In the genomic region with DNA sequence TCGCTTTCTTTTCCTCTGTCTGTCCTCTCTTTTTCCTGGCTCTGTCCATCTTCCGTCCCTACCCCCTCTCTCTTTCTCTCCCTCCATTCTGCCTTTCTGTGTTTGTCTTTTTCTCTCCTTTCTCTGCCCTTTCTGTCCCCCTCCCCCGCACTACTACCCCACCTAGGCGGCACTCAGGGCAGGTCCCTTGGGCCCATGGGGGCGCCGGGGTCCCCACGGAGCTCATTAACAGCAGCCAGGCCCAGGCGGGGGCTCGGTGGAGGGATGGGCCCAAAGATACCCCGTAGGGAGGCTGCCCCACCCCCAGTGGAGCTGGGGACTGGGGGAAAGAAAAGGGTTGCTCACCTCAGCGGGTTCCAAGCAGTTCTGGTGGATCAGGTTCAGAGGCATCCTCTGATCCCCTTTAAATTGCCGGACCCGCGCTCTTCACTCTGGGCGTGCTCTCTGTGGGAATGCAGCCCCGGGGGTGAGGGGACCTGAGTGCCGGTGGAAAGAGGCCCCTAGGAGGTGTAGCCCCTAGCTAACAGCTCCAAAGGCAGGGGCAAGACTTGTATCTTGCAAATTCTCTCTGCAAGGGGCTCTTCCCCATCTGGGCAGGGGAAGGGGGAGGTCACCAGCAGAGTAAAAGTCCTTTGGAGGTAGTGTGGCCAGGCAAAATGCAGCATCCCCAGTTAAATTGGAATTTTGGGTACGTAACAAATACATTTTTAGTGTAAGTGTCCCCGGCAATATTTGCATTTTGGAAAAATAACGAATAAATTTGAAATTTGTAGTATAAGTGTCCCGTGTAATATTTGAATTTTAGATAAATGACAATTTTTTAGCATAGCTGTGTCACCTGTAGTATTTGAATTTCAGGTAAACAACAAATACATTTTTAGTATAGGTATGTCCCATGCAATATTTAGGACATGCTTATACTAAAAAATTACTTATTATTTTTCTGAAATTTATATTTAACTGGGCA, we compare ENCODE assay signal across 10 cellular contexts. TPM values are rescaled to one million over a fixed set of nuclear protein-coding genes. Genes with fewer than 3 reads are reported as not detected.
DNase-seq lines count a peak whose midpoint lies in the region; ATAC-seq, FAIRE-seq and TF ChIP-seq lines count a peak whose summit lies in the region.
"Had no signal": no experiment of that assay in that cellular context is flagged by ENCODE, and none has a peak within 500 bp of the region (broad histone marks: within the 10 kb centered on the region; RNA-seq: fewer than 3 reads in every experiment).

No MANE protein-coding gene starts in this region.

- intact Hi-C loops in K562 (cut with micrococcal nuclease): no loop called here

- no peak for TF ChIP-seq RAD21 in K562 (CRISPR knock-in tag; conservative IDR thresholded peaks at IDR 0.05 in 1 of 2, IDR thresholded peaks at IDR 0.05 in 1 of 2)

- H4K20me1 ChIP-seq in GM23248 (ENCODE audit: insufficient read depth) (no peaks in the 10 kb centered on the region), K562 (replicated peaks; ENCODE audit: control insufficient read depth, insufficient read depth, low read length) (peaks cover 8% of the 10 kb centered on the region)

- H3F3A ChIP-seq in GM23248 (ENCODE audit: insufficient read depth): no peaks in the 10 kb centered on the region

- CTCF ChIA-PET in K562 (lab: Yijun Ruan, JAX; ENCODE audit: low intra/inter-chr PET ratio): no interaction called here

- H3K9me3 ChIP-seq in GM23248 (ENCODE audit: low read depth): no peaks in the 10 kb centered on the region
- H3K9me3 ChIP-seq in K562 (replicated peaks; ENCODE audit: control insufficient read depth, insufficient read depth, low read depth, low read length): no peaks in the 10 kb centered on the region

- H3K4me2 ChIP-seq in GM23248 (ENCODE audit: unreplicated experiment) (peak overlapping the region; percentile 76), K562 (ENCODE audit: insufficient read depth, low read length) (no peak overlapping the region)

- H3K4me1 Mint-ChIP-seq in naive B cell: peaks cover 35 to 56% (median 52%) of the 10 kb centered on the region in 3 donors

- peaks cover 84% of the 10 kb centered on the region for H3K27me3 ChIP-seq in GM23248 (replicated peaks; ENCODE audit: insufficient read depth)
- H3K27me3 ChIP-seq in K562 (ENCODE audit: control insufficient read depth in 2 of 2, insufficient read depth in 2 of 2, low read length in 2 of 2): peaks cover 66 to 84% of the 10 kb centered on the region in 2 experiments

- in situ Hi-C loops in GM23248 (cut with MboI): no loop called here
- in situ Hi-C loops in K562 (cut with MboI): no loop called here

- no peak overlapping the region for H2AFZ ChIP-seq in GM23248
- no peak overlapping the region for H2AFZ ChIP-seq in K562 (ENCODE audit: low read depth, low read length)

- H3K9ac ChIP-seq in GM23248 (no peak overlapping the region), K562 (ENCODE audit: insufficient read depth in 1 of 2, low read depth in 2 of 2, low read length in 2 of 2) (no peak overlapping the region)

- ATAC-seq in K562: no peak
- no peak for ATAC-seq in naive B cell (ENCODE audit: low read depth in 2 of 2)
- no peak for ATAC-seq in GM19397 (IDR thresholded peaks at IDR 0.05; ENCODE audit: unreplicated experiment)

- TF ChIP-seq POLR2A in K562 (conservative IDR thresholded peaks at IDR 0.05): no peak

- H3K36me3 ChIP-seq in GM23248 (ENCODE audit: low read depth) (no peaks in the 10 kb centered on the region), K562 (ENCODE audit: control insufficient read depth, insufficient read depth, low read length) (no peaks in the 10 kb centered on the region)

- H3K79me2 ChIP-seq in GM23248 (ENCODE audit: insufficient read depth) (no peaks in the 10 kb centered on the region), K562 (ENCODE audit: control insufficient read depth, insufficient read depth, low read length) (no peaks in the 10 kb centered on the region)

- H3K9me3 Mint-ChIP-seq in naive B cell: peaks cover 3 to 31% (median 18%) of the 10 kb centered on the region in 7 donors

- H3K27ac ChIP-seq in GM23248 (no peak overlapping the region), K562 (ENCODE audit: extremely low read depth, low read depth, low read length) (no peak overlapping the region)

- no peak for TF ChIP-seq EP300 in K562 (IDR thresholded peaks at IDR 0.05; ENCODE audit: low read length)

- H3K27ac Mint-ChIP-seq in naive B cell: peak overlapping the region in 4 of 6 donors; percentile 7 to 98 (median 72)

- H3K4me1 ChIP-seq in GM23248 (ENCODE audit: insufficient read depth): 0 out of 2 replicates have a peak, but pooled peaks cover 5% of the 10 kb centered on the region
- H3K4me1 ChIP-seq in K562 (replicated peaks in 1 of 2; ENCODE audit: control insufficient read depth in 2 of 2, insufficient read depth in 2 of 2, low read length in 2 of 2): peaks cover 0 to 32% of the 10 kb centered on the region in 2 experiments; a peak in 3 of 5 replicates

- H3K4me3 ChIP-seq in AG09309 (ENCODE audit: control insufficient read depth, low read depth, low read length) (peak overlapping the region; percentile 37), GM23248 (peak overlapping the region; percentile 49; the same call in 1 of the 2 replicates), K562 (no peak overlapping the region)

- H3K4me3 Mint-ChIP-seq in naive B cell: peak overlapping the region in 7 of 8 donors; percentile 59 to 87 (median 66)

- TF ChIP-seq CTCF in AG09309 (IDR thresholded peaks at IDR 0.05; ENCODE audit: control insufficient read depth, insufficient read depth, low read depth, low read length, missing control alignments) (no peak), K562 (IDR thresholded peaks at IDR 0.05 in 2 of 3, conservative IDR thresholded peaks at IDR 0.05 in 1 of 3; ENCODE audit: insufficient read depth in 2 of 3, low read depth in 1 of 3, low read length in 3 of 3) (no peak)

- peaks cover 2% of the 10 kb centered on the region for H3K9me1 ChIP-seq in K562 (ENCODE audit: control insufficient read depth, insufficient read depth, low read length)

- H3K9me2 ChIP-seq in GM23248 (ENCODE audit: insufficient read depth): no peaks in the 10 kb centered on the region

- no peak for FAIRE-seq in K562 (lab: Jason Lieb, UNC)
- FAIRE-seq: keratinocyte had no signal

- H3K27me3 Mint-ChIP-seq in naive B cell: peaks cover 71 to 83% (median 78%) of the 10 kb centered on the region in 3 donors

- no peak for DNase-seq in AG09309 (ENCODE audit: low read depth)
- no peak for DNase-seq in GM23248
- DNase-seq in K562 (ENCODE audit: extremely low read depth in 1 of 4, low spot score in 3 of 4): no peak
- no peak for DNase-seq in naive B cell
- no peak for DNase-seq in OCI-M1 (lab: John Stamatoyannopoulos, UW)
- DNase-seq in islet precursor cell: no peak
- DNase-seq in cortex of kidney (lab: John Stamatoyannopoulos, UW): no peak
- DNase-seq: NCI-H526 had no signal

- POLR2A ChIA-PET in K562 (lab: Yijun Ruan, JAX): no interaction called here

- WGBS in GM23248 (ENCODE audit: low coverage in 1 of 2, low lambda C conversion rate in 2 of 2, missing lambda C conversion rate in 2 of 2), 2 experiments: 61 to 68% methylated on average over 19 to 21 of the region's 21 CpGs
- WGBS in K562 (ENCODE audit: insufficient coverage, low coverage, missing lambda C conversion rate): 5% methylated on average over 21 of the region's 21 CpGs

- H3K36me3 Mint-ChIP-seq in naive B cell: peaks cover 5 to 17% of the 10 kb centered on the region in 2 donors

- BruUV-seq in K562 (replicated peaks; lab: Mats Ljungman, UMichigan): no TSS peak

TF ChIP-seq in K562, 482 proteins besides CTCF, POLR2A, EP300 and RAD21 (continues in another document):
- TF ChIP-seq, protein P1, sequence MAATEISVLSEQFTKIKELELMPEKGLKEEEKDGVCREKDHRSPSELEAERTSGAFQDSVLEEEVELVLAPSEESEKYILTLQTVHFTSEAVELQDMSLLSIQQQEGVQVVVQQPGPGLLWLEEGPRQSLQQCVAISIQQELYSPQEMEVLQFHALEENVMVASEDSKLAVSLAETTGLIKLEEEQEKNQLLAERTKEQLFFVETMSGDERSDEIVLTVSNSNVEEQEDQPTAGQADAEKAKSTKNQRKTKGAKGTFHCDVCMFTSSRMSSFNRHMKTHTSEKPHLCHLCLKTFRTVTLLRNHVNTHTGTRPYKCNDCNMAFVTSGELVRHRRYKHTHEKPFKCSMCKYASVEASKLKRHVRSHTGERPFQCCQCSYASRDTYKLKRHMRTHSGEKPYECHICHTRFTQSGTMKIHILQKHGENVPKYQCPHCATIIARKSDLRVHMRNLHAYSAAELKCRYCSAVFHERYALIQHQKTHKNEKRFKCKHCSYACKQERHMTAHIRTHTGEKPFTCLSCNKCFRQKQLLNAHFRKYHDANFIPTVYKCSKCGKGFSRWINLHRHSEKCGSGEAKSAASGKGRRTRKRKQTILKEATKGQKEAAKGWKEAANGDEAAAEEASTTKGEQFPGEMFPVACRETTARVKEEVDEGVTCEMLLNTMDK (IDR thresholded peaks at IDR 0.05; ENCODE audit: borderline replicate concordance, insufficient read depth, low read depth, low read length, poor library complexity, severe bottlenecking): no peak
- TF ChIP-seq HIVEP1 (CRISPR knock-in tag; IDR thresholded peaks at IDR 0.05) (no peak), CCNT2 (IDR thresholded peaks at IDR 0.05; ENCODE audit: borderline replicate concordance, extremely low read depth, insufficient read length, low read depth, low read length) (no peak), TCF7 (IDR thresholded peaks at IDR 0.05; ENCODE audit: borderline replicate concordance) (no peak), ZKSCAN8 (CRISPR knock-in tag; IDR thresholded peaks at IDR 0.05) (no peak)

RNA-seq across cellular contexts. Expression of a gene that starts 7.4 kb away (rescaled TPM):
- total RNA-seq in GM23248 (2014; rRNA removed; shearing (Covaris generic)): not detected in 2 replicates
- polyA plus RNA-seq in GM23248 (2016; fragmentation: Nextera tagmentation; extraction: Ambion mirVana) (not detected in 2 replicates), K562 (2011; rRNA removed) (not detected in 2 replicates), K562 (2014; fragmentation: Illumina TruSeq; extraction: Trizol) (not detected in 2 replicates), K562 (2014; fragmentation: Nextera tagmentation; extraction: Ambion mirVana) (not detected), K562 (2014; rRNA removed) (not detected in 2 replicates), naive B cell (ENCODE audit: low read depth in 6 of 6) (under 1 TPM in 1 of 6 donors, not detected in 5; 0.27 TPM)
- not detected in 2 replicates for total RNA-seq in K562 (2011; cell fraction: chromatin; rRNA removed; ENCODE audit: low replicate concordance)
- not detected in 2 replicates for total RNA-seq in K562 (2011; cell fraction: nucleolus; rRNA removed)
- total RNA-seq in K562 (2011; cell fraction: nucleoplasm; rRNA removed): not detected in 2 replicates
- total RNA-seq in K562 (2014; rRNA removed) (not detected in 2 replicates), K562 (2014; rRNA removed; fragmentation: Illumina TruSeq; extraction: Trizol) (not detected in 2 replicates), K562 (2015; rRNA removed; fragmentation: Illumina TruSeq; extraction: Trizol) (not detected in 2 replicates), K562 (2021) (0.07 TPM in 1 of 2 replicates, not detected in the other)
- polyA plus RNA-seq in K562 (2011; cell fraction: cytosol; rRNA removed): not detected in 2 replicates
- not detected in 2 replicates for polyA plus RNA-seq in K562 (2011; cell fraction: nucleus; rRNA removed)
- polyA plus RNA-seq in K562 (2012): 0.14 TPM in 1 of 2 replicates, not detected in the other
- not detected in 2 replicates for polyA minus RNA-seq in K562 (2011; rRNA and poly(A)+ RNA removed)
- not detected in 2 replicates for polyA minus RNA-seq in K562 (2011; cell fraction: cytosol; rRNA and poly(A)+ RNA removed)
- not detected in 2 replicates for polyA minus RNA-seq in K562 (2011; cell fraction: nucleus; rRNA and poly(A)+ RNA removed)
